ENCODE assay signal across 1 cellular context in the genomic region with DNA sequence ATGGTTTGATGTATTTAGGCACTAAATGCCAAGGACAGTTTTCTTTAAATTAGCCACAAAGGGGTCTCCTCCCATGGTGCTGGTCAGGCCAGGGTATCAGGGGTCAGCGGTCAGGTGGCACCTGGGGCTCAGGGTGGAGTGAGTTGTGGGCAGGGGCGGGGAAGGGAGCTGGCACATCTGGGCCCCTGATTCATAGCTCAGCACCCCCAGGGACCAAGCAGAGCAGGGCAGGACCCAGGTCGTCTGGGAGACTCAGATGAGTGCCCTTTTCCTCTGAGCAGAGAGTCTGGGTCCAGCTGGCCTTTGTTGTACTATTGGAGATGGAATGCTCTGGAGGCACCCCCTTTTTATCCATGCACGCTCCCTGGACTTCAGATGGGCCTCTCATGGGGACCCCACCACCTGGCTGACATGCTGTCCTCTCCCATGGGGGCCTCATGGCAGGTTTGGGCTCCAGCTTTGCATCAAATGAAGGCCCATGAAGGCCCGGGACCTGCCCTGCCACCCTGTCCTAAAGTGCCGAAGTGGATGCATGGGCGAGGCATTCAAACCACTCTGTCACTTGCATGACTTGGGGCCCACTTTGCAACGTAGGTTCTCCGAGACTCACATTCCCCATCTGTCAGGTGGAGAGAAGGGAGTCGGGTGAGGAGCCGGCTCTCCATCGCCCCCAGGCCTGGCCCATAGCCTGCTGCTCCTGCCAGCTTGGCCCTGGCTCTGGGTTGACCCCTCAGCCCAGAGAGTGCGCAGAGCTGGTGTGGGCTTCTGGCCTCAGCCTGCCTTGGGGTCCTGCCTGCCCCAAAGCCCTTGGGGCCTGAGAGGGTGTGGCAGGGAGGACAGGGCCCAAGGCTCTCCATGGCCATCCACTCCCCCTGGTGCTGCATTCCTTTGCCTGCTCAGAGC.
TF ChIP-seq lines count a peak whose summit lies in the region.

No MANE protein-coding gene starts in this region.

TF ChIP-seq in K562, 482 proteins besides CTCF, POLR2A, EP300 and RAD21:
- TF ChIP-seq ZEB2 (IDR thresholded peaks at IDR 0.05) (no peak), DDX20 (tag; IDR thresholded peaks at IDR 0.05; ENCODE audit: low read depth) (no peak), STAT5B (CRISPR knock-in tag; IDR thresholded peaks at IDR 0.05) (no peak), MEF2A (IDR thresholded peaks at IDR 0.05; ENCODE audit: control insufficient read depth, low read depth, low read length) (no peak), ZNF23 (CRISPR knock-in tag; IDR thresholded peaks at IDR 0.05) (no peak), SPI1 (IDR thresholded peaks at IDR 0.05; ENCODE audit: borderline replicate concordance, low read depth, low read length) (no peak), ZNF436 (CRISPR knock-in tag; IDR thresholded peaks at IDR 0.05) (no peak)
- TF ChIP-seq, protein P1, sequence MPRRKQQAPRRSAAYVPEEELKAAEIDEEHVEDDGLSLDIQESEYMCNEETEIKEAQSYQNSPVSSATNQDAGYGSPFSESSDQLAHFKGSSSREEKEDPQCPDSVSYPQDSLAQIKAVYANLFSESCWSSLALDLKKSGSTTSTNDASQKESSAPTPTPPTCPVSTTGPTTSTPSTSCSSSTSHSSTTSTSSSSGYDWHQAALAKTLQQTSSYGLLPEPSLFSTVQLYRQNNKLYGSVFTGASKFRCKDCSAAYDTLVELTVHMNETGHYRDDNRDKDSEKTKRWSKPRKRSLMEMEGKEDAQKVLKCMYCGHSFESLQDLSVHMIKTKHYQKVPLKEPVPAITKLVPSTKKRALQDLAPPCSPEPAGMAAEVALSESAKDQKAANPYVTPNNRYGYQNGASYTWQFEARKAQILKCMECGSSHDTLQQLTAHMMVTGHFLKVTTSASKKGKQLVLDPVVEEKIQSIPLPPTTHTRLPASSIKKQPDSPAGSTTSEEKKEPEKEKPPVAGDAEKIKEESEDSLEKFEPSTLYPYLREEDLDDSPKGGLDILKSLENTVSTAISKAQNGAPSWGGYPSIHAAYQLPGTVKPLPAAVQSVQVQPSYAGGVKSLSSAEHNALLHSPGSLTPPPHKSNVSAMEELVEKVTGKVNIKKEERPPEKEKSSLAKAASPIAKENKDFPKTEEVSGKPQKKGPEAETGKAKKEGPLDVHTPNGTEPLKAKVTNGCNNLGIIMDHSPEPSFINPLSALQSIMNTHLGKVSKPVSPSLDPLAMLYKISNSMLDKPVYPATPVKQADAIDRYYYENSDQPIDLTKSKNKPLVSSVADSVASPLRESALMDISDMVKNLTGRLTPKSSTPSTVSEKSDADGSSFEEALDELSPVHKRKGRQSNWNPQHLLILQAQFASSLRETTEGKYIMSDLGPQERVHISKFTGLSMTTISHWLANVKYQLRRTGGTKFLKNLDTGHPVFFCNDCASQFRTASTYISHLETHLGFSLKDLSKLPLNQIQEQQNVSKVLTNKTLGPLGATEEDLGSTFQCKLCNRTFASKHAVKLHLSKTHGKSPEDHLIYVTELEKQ (CRISPR knock-in tag; IDR thresholded peaks at IDR 0.05): no peak
- TF ChIP-seq, protein P2, sequence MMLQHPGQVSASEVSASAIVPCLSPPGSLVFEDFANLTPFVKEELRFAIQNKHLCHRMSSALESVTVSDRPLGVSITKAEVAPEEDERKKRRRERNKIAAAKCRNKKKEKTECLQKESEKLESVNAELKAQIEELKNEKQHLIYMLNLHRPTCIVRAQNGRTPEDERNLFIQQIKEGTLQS (IDR thresholded peaks at IDR 0.05): no peak
- TF ChIP-seq, protein P2 (CRISPR knock-in tag; conservative IDR thresholded peaks at IDR 0.05): no peak
